18 cellular contexts compared by ENCODE assay signal in genomic region chr4:48708610-48709009, GRCh38.
DNase-seq lines count a peak whose midpoint lies in the region; ATAC-seq and TF ChIP-seq lines count a peak whose summit lies in the region.
"Had no signal": no experiment of that assay in that cellular context is flagged by ENCODE, and none has a peak within 500 bp of the region (broad histone marks: within the 10 kb centered on the region; RNA-seq: fewer than 3 reads in every experiment).

No MANE protein-coding gene starts in this region.

- intact Hi-C loops in MCF 10A (cut with micrococcal nuclease): no loop called here
- intact Hi-C loops in breast epithelium (cut with DNase I; ENCODE audit: low total_unique reads): no loop called here
- intact Hi-C loops in stomach (cut with DNase I; ENCODE audit: low total_unique reads): no loop called here

- H3K36me3 Mint-ChIP-seq in MCF 10A (ENCODE audit: insufficient read depth, unreplicated experiment): peaks cover 33% of the 10 kb centered on the region
- H3K36me3 Mint-ChIP-seq in WTC11: peaks cover 45% of the 10 kb centered on the region

- H3K4me1 Mint-ChIP-seq in MCF 10A (ENCODE audit: insufficient read depth, unreplicated experiment) (peaks cover 23% of the 10 kb centered on the region), WTC11 (peaks cover 17% of the 10 kb centered on the region)

- H3K4me1 ChIP-seq in breast epithelium (no peaks in the 10 kb centered on the region), stomach (peaks cover 0 to 4% (median 0%) of the 10 kb centered on the region in 4 donors)
- H3K4me1 ChIP-seq: BLaER1, Caco-2 had no signal

- H3K27me3 Mint-ChIP-seq in MCF 10A (ENCODE audit: insufficient read depth, unreplicated experiment) (no peaks in the 10 kb centered on the region), WTC11 (ENCODE audit: low read depth) (no peaks in the 10 kb centered on the region)
- H3K27me3 Mint-ChIP-seq: B cell; CD4-positive, CD25-positive, alpha-beta regulatory T cell had no signal

- H3K36me3 ChIP-seq in breast epithelium: no peaks in the 10 kb centered on the region
- H3K36me3 ChIP-seq in stomach: peaks cover 0 to 26% (median 22%) of the 10 kb centered on the region in 4 donors
- H3K36me3 ChIP-seq: HAP-1 had no signal

- CTCF ChIA-PET in MCF 10A (lab: Yijun Ruan, JAX) (interaction anchor here (0.9 kb wide), 1 partner anchor 16 kb away, joined by 4 read pairs; no protein-coding TSS in a partner anchor), WTC11 (lab: Charles Lee) (no interaction called here)

- ATAC-seq in WTC11: no peak
- ATAC-seq: CD8-positive, alpha-beta T cell had no signal

- no peak for TF ChIP-seq EP300 in stomach (IDR thresholded peaks at IDR 0.05)

- DNase-seq in MCF 10A (ENCODE audit: unreplicated experiment) (peak; percentile 26), breast epithelium (ENCODE audit: low spot score in 2 of 2) (no peak), WTC11 (ENCODE audit: low spot score) (no peak), epithelial cell of esophagus (ENCODE audit: low read depth) (peak; percentile 24), stomach (no peak), NCI-H2171 (lab: John Stamatoyannopoulos, UW) (no peak)
- DNase-seq: Caco-2; CD4-positive, CD25-positive, alpha-beta regulatory T cell; CD8-positive, alpha-beta T cell; DMS153; DND-41; GOT3; HFFc6 had no signal

- H3K27ac ChIP-seq in breast epithelium: no peak overlapping the region
- H3K27ac ChIP-seq in stomach: no peak overlapping the region
- H3K27ac ChIP-seq: 22Rv1, BLaER1, C4-2B had no signal

- H3K4me3 ChIP-seq in breast epithelium (no peak overlapping the region), epithelial cell of esophagus (ENCODE audit: low read length) (no peak overlapping the region), stomach (no peak overlapping the region)
- H3K4me3 ChIP-seq: BLaER1, HAP-1 had no signal

- H3K9me3 Mint-ChIP-seq in MCF 10A (ENCODE audit: unreplicated experiment): no peaks in the 10 kb centered on the region
- peaks cover 24% of the 10 kb centered on the region for H3K9me3 Mint-ChIP-seq in WTC11
- H3K9me3 Mint-ChIP-seq: CD8-positive, alpha-beta T cell had no signal

- TF ChIP-seq CTCF in MCF 10A (IDR thresholded peaks at IDR 0.05; ENCODE audit: unreplicated experiment) (no peak), breast epithelium (IDR thresholded peaks at IDR 0.05) (no peak), WTC11 (IDR thresholded peaks at IDR 0.05) (no peak), epithelial cell of esophagus (IDR thresholded peaks at IDR 0.05; ENCODE audit: insufficient read depth, low read depth, low read length, missing control alignments) (no peak), stomach (IDR thresholded peaks at IDR 0.05) (no peak)

- no TSS peak for BruUV-seq in MCF 10A (replicated peaks; lab: Mats Ljungman, UMichigan)

- TF ChIP-seq POLR2A in breast epithelium (IDR thresholded peaks at IDR 0.05): no peak
- no peak for TF ChIP-seq POLR2A in stomach (IDR thresholded peaks at IDR 0.05)

- H3K9me3 ChIP-seq in breast epithelium (no peaks in the 10 kb centered on the region), stomach (no peaks in the 10 kb centered on the region)
- H3K9me3 ChIP-seq: Caco-2, HAP-1 had no signal

- H3K27ac Mint-ChIP-seq in MCF 10A (ENCODE audit: low read depth, unreplicated experiment) (no peak overlapping the region), WTC11 (no peak overlapping the region)
- H3K27ac Mint-ChIP-seq: B cell, HFFc6 had no signal

- H3K27me3 ChIP-seq in breast epithelium: no peaks in the 10 kb centered on the region
- H3K27me3 ChIP-seq in stomach: no peaks in the 10 kb centered on the region
- H3K27me3 ChIP-seq: BLaER1 had no signal

- WGBS in stomach, 5 donors: 97 to 100% (median 98%) methylated on average over 7 of the region's 7 CpGs

- no peak overlapping the region for H3K4me3 Mint-ChIP-seq in MCF 10A (ENCODE audit: unreplicated experiment)
- H3K4me3 Mint-ChIP-seq in WTC11: no peak overlapping the region
- H3K4me3 Mint-ChIP-seq: B cell; CD4-positive, CD25-positive, alpha-beta regulatory T cell; CD8-positive, alpha-beta T cell; HFFc6 had no signal

- POLR2A ChIA-PET in MCF 10A (lab: Yijun Ruan, JAX): no interaction called here
- POLR2A ChIA-PET in WTC11 (lab: Charles Lee): no interaction called here

TF ChIP-seq in WTC11, 78 proteins besides CTCF, POLR2A, EP300 and RAD21:
- TF ChIP-seq ATF1 (CRISPR knock-in tag; IDR thresholded peaks at IDR 0.05) (no peak), ZNF121 (CRISPR knock-in tag; IDR thresholded peaks at IDR 0.05) (peak; percentile 73; the same call in 1 of the 2 replicates), ERG (CRISPR knock-in tag; IDR thresholded peaks at IDR 0.05) (no peak), MAX (CRISPR knock-in tag; IDR thresholded peaks at IDR 0.05) (no peak), ZSCAN18 (CRISPR knock-in tag; IDR thresholded peaks at IDR 0.05) (no peak)

Comparison
In these comparisons a context has a peak if more than half of its experiments do, and no peak if none do; other contexts are left out.
1. DNase-seq: peak in MCF 10A (single experiment) and epithelial cell of esophagus (single experiment); none in breast epithelium (0 of 2), WTC11 (single experiment), stomach (single experiment) and NCI-H2171 (single experiment).